Comparison of ENCODE assay signal across 19 cellular contexts in genomic region chr9:133706651-133707050, GRCh38. TPM values are rescaled to one million over a fixed set of nuclear protein-coding genes. Genes with fewer than 3 reads are reported as not detected.
DNase-seq lines count a peak whose midpoint lies in the region; ATAC-seq and TF ChIP-seq lines count a peak whose summit lies in the region.
"Had no signal": no experiment of that assay in that cellular context is flagged by ENCODE, and none has a peak within 500 bp of the region (broad histone marks: within the 10 kb centered on the region; RNA-seq: fewer than 3 reads in every experiment).

No MANE protein-coding gene starts in this region.

- intact Hi-C loops in CD4-positive, alpha-beta memory T cell (cut with micrococcal nuclease), result no loop called here
- intact Hi-C loops in left ventricle myocardium inferior (cut with micrococcal nuclease) (no loop called here), psoas muscle (cut with DNase I) (no loop called here)

- no peak overlapping the region for H3K4me3 Mint-ChIP-seq in CD4-positive, alpha-beta memory T cell
- H3K4me3 Mint-ChIP-seq: activated T-cell treated with anti-CD3 and anti-CD28 coated beads, Interleukin-2, amount 50 U/mL, for 72 hours had no signal

- peak overlapping the region in 6 of 7 donors; percentile 12 to 87 (median 73) for H3K27ac Mint-ChIP-seq in CD4-positive, alpha-beta memory T cell
- H3K27ac Mint-ChIP-seq: activated T-cell treated with anti-CD3 and anti-CD28 coated beads, Interleukin-2, amount 50 U/mL, for 72 hours had no signal

- H3K4me1 ChIP-seq in CD4-positive, alpha-beta memory T cell (ENCODE audit: insufficient read depth, low read length), result peaks cover 42% of the 10 kb centered on the region
- H3K4me1 ChIP-seq in left ventricle myocardium inferior (peaks cover 27% of the 10 kb centered on the region), psoas muscle (no peaks in the 10 kb centered on the region)
- H3K4me1 ChIP-seq: pancreas had no signal

- peaks cover 0 to under 1% of the 10 kb centered on the region in 2 donors for H3K36me3 Mint-ChIP-seq in CD4-positive, alpha-beta memory T cell

- no peak overlapping the region for H3K27ac ChIP-seq in CD4-positive, alpha-beta memory T cell (ENCODE audit: low read depth, low read length)
- H3K27ac ChIP-seq in WERI-Rb-1 (peak overlapping the region; percentile 88), left ventricle myocardium inferior (replicated peaks) (peak overlapping the region; percentile 73), psoas muscle (peak overlapping the region; percentile 23)
- H3K27ac ChIP-seq: pancreas, PC-9, thoracic aorta had no signal

- DNase-seq in CD4-positive, alpha-beta memory T cell, result no peak
- DNase-seq in WERI-Rb-1 (peak; percentile 77), left ventricle myocardium inferior (no peak), psoas muscle (peak in 1 of 2 donors; percentile 57), SKM-1 treated with dmso at 0.1 percent for 144 hours (lab: John Stamatoyannopoulos, UW; ENCODE audit: unreplicated experiment) (no peak), GDM1 (lab: John Stamatoyannopoulos, UW) (no peak)
- no peak for DNase-seq in activated CD8-positive, alpha-beta memory T cell treated with anti-CD3 and anti-CD28 coated beads, Interleukin-2, amount 50 U/mL, for 4 hours
- DNase-seq: activated CD4-positive, alpha-beta T cell treated with anti-CD3 and anti-CD28 coated beads, Interleukin-2, amount 50 U/mL, for 48 hours; activated T-cell treated with anti-CD3 and anti-CD28 coated beads, Interleukin-2, amount 50 U/mL, for 72 hours; DMS 273 treated with DMSO at 0.1 percent for 48 hours; GOT3; KG1; NCI-H1092 treated with DMSO at 0.1 percent for 48 hours; PC-9; SK-N-SH had no signal

- no peaks in the 10 kb centered on the region for H3K27me3 ChIP-seq in CD4-positive, alpha-beta memory T cell (ENCODE audit: insufficient read depth, low read length)
- H3K27me3 ChIP-seq in WERI-Rb-1 (ENCODE audit: insufficient read depth, low read depth, severe bottlenecking), result no peaks in the 10 kb centered on the region
- H3K27me3 ChIP-seq in left ventricle myocardium inferior (ENCODE audit: low read depth), result peaks cover 49% of the 10 kb centered on the region
- peaks cover 0 to 32% (median 9%) of the 10 kb centered on the region in 3 donors for H3K27me3 ChIP-seq in psoas muscle (ENCODE audit: insufficient read depth in 3 of 3, low read length in 2 of 3)
- H3K27me3 ChIP-seq: pancreas had no signal

- H3K36me3 ChIP-seq in CD4-positive, alpha-beta memory T cell (ENCODE audit: insufficient read depth, low read length), result no peaks in the 10 kb centered on the region
- H3K36me3 ChIP-seq in WERI-Rb-1, result peaks cover 22% of the 10 kb centered on the region
- H3K36me3 ChIP-seq in left ventricle myocardium inferior, result no peaks in the 10 kb centered on the region
- H3K36me3 ChIP-seq in psoas muscle (ENCODE audit: insufficient read depth in 1 of 2, low read depth in 1 of 2), result no peaks in the 10 kb centered on the region
- H3K36me3 ChIP-seq: pancreas, thoracic aorta had no signal

- POLR2A ChIA-PET in CD4-positive, alpha-beta memory T cell (lab: Charles Lee; ENCODE audit: partially characterized antibody), result no interaction called here

- TF ChIP-seq CTCF in WERI-Rb-1 (IDR thresholded peaks at IDR 0.05; ENCODE audit: low read depth, low read length) (no peak), left ventricle myocardium inferior (IDR thresholded peaks at IDR 0.05; ENCODE audit: borderline replicate concordance) (no peak), psoas muscle (IDR thresholded peaks at IDR 0.05) (no peak)

- ATAC-seq in psoas muscle (peak in 1 of 4 donors; percentile 25), HG02623 (IDR thresholded peaks at IDR 0.05; ENCODE audit: unreplicated experiment) (no peak)
- ATAC-seq: activated T-cell treated with anti-CD3 and anti-CD28 coated beads, Interleukin-2, amount 50 U/mL, for 72 hours; mucosa of descending colon had no signal

- H3K4me3 ChIP-seq in CD4-positive, alpha-beta memory T cell (ENCODE audit: low read length in 2 of 2), result no peak overlapping the region
- H3K4me3 ChIP-seq in WERI-Rb-1 (ENCODE audit: low read depth, low read length) (peak overlapping the region; percentile 13; the same call in 1 of the 2 replicates), left ventricle myocardium inferior (no peak overlapping the region), psoas muscle (no peak overlapping the region)
- H3K4me3 ChIP-seq: mucosa of descending colon, pancreas, PC-9, thoracic aorta had no signal

- WGBS in psoas muscle, 3 donors, result 72 to 76% (median 73%) methylated on average over 9 of the region's 9 CpGs

- H3K27me3 Mint-ChIP-seq in CD4-positive, alpha-beta memory T cell, result no peaks in the 10 kb centered on the region

- CTCF ChIA-PET in CD4-positive, alpha-beta memory T cell (lab: Charles Lee; ENCODE audit: partially characterized antibody), result no interaction called here

- no peaks in the 10 kb centered on the region for H3K9me3 Mint-ChIP-seq in CD4-positive, alpha-beta memory T cell
- H3K9me3 Mint-ChIP-seq: activated T-cell treated with anti-CD3 and anti-CD28 coated beads, Interleukin-2, amount 50 U/mL, for 72 hours had no signal

- H3K9me3 ChIP-seq in CD4-positive, alpha-beta memory T cell (ENCODE audit: control insufficient read depth in 1 of 2, low read length in 2 of 2), result no peaks in the 10 kb centered on the region
- H3K9me3 ChIP-seq in WERI-Rb-1 (ENCODE audit: severe bottlenecking), result no peaks in the 10 kb centered on the region
- H3K9me3 ChIP-seq in left ventricle myocardium inferior (replicated peaks), result no peaks in the 10 kb centered on the region
- no peaks in the 10 kb centered on the region for H3K9me3 ChIP-seq in psoas muscle
- H3K9me3 ChIP-seq: mucosa of descending colon, pancreas, SK-N-SH, thoracic aorta had no signal

- peaks cover 18 to 47% (median 29%) of the 10 kb centered on the region in 4 donors for H3K4me1 Mint-ChIP-seq in CD4-positive, alpha-beta memory T cell

RNA-seq across cellular contexts. Expression of gene SARDH, which starts 31.5 kb away (rescaled TPM):
- total RNA-seq in CD4-positive, alpha-beta memory T cell, result 10 to 100 TPM; 18.6 to 19.3 TPM
- 1 to 10 TPM; 2.5 to 4.1 TPM for polyA plus RNA-seq in CD4-positive, alpha-beta memory T cell
- total RNA-seq in left ventricle myocardium inferior (0.63 TPM), psoas muscle (1 to 10 TPM in 3 of 4 donors, under 1 TPM in 1; 0.59 to 2.5 (median 1.5) TPM)
- polyA plus RNA-seq in psoas muscle, result under 1 TPM; 0.16 to 0.62 (median 0.26) TPM

Comparison
In these comparisons a context has a peak if more than half of its experiments do, and no peak if none do; other contexts are left out.
1. RNA of gene SARDH, which starts 31.5 kb away (total RNA-seq): 18.6 to 19.3 TPM in CD4-positive, alpha-beta memory T cell; 0.59 to 2.5 TPM in psoas muscle and 0.63 TPM in left ventricle myocardium inferior (single experiment); every median in the first group is over 4 times any median in the second.